In genomic region chr2:9260411-9261037, GRCh38 we compare ENCODE assay signal across 14 cellular contexts. TPM values are rescaled to one million over a fixed set of nuclear protein-coding genes. Genes with fewer than 3 reads are reported as not detected.
A peak's percentile ranks its signal among the peaks of the same experiment; 100 is the strongest.
DNase-seq lines count a peak whose midpoint lies in the region; ATAC-seq and TF ChIP-seq lines count a peak whose summit lies in the region.
"Had no signal": no experiment of that assay in that cellular context is flagged by ENCODE, and none has a peak within 500 bp of the region (broad histone marks: within the 10 kb centered on the region; RNA-seq: fewer than 3 reads in every experiment).

No MANE protein-coding gene starts in this region.

- intact Hi-C loops in IMR-90 (cut with micrococcal nuclease) (no loop called here), stomach (cut with DNase I; ENCODE audit: low total_unique reads) (no loop called here)

- H3K27me3 ChIP-seq in IMR-90 (ENCODE audit: control insufficient read depth, insufficient read depth, low read length): no peaks in the 10 kb centered on the region
- no peaks in the 10 kb centered on the region for H3K27me3 ChIP-seq in liver (ENCODE audit: control insufficient read depth in 4 of 4, insufficient read depth in 4 of 4, low read length in 3 of 4)
- no peaks in the 10 kb centered on the region for H3K27me3 ChIP-seq in stomach
- H3K27me3 ChIP-seq in neuronal stem cell (ENCODE audit: control insufficient read depth in 3 of 3, insufficient read depth in 3 of 3, low read depth in 1 of 3, low read length in 3 of 3): no peaks in the 10 kb centered on the region

- H3K23ac ChIP-seq in IMR-90 (ENCODE audit: low read depth, low read length) (peak overlapping the region; percentile 64; the same call in 1 of the 2 replicates), neuronal stem cell (ENCODE audit: low read depth, low read length, poor library complexity) (no peak overlapping the region)

- no peak overlapping the region for H3K4me3 ChIP-seq in IMR-90 (ENCODE audit: insufficient read depth, low read depth, low read length)
- H3K4me3 ChIP-seq in liver (ENCODE audit: low read depth in 1 of 3, low read length in 3 of 3): no peak overlapping the region
- H3K4me3 ChIP-seq in stomach: no peak overlapping the region
- no peak overlapping the region for H3K4me3 ChIP-seq in neuronal stem cell (ENCODE audit: low read length in 2 of 2)
- H3K4me3 ChIP-seq: smooth muscle cell had no signal

- POLR2A ChIA-PET in IMR-90 (lab: Charles Lee; ENCODE audit: unreplicated experiment): no interaction called here

- TF ChIP-seq CTCF in IMR-90 (conservative IDR thresholded peaks at IDR 0.05; ENCODE audit: low read depth, low read length) (no peak), liver (IDR thresholded peaks at IDR 0.05; ENCODE audit: low read depth, low read length, missing input control) (no peak), stomach (IDR thresholded peaks at IDR 0.05) (no peak)

- H3K36me3 ChIP-seq in IMR-90 (ENCODE audit: control insufficient read depth, insufficient read depth, low read length): no peaks in the 10 kb centered on the region
- no peaks in the 10 kb centered on the region for H3K36me3 ChIP-seq in liver (ENCODE audit: control insufficient read depth in 4 of 4, insufficient read depth in 3 of 4, low read depth in 1 of 4, low read length in 3 of 4)
- H3K36me3 ChIP-seq in stomach: no peaks in the 10 kb centered on the region
- no peaks in the 10 kb centered on the region for H3K36me3 ChIP-seq in neuronal stem cell (replicated peaks in 1 of 2; ENCODE audit: control insufficient read depth in 2 of 2, insufficient read depth in 2 of 2, low read length in 2 of 2)

- DNase-seq in IMR-90 (no peak), dermis blood vessel endothelial cell (peak; percentile 58), stomach (no peak), ACHN (no peak), neuronal stem cell (ENCODE audit: low spot score) (no peak), NCI-H748 (lab: John Stamatoyannopoulos, UW; ENCODE audit: unreplicated experiment) (no peak)
- DNase-seq: activated naive CD4-positive, alpha-beta T cell treated with anti-CD3 and anti-CD28 coated beads, Interleukin-2, amount 50 U/mL, for 16 hours; CD4-positive, alpha-beta memory T cell; erythroblast; NCI-H2171; SHP77 treated with DMSO at 0.1 percent for 48 hours had no signal

- no peak overlapping the region for H2BK5ac ChIP-seq in IMR-90 (ENCODE audit: low read depth, low read length, poor library complexity, severe bottlenecking)
- H2BK5ac ChIP-seq in neuronal stem cell (ENCODE audit: low read length): no peak overlapping the region

- no peak for ATAC-seq in IMR-90 (ENCODE audit: low read depth)
- no peak for ATAC-seq in GM19452 (IDR thresholded peaks at IDR 0.05; ENCODE audit: unreplicated experiment)

- no peak overlapping the region for H2BK20ac ChIP-seq in IMR-90 (ENCODE audit: low read depth, low read length)

- dilution Hi-C loops in IMR-90 (cut with HindIII; ENCODE audit: low sequenced_read_pairs, unreplicated experiment): no loop called here

- H3K4me1 ChIP-seq in IMR-90 (ENCODE audit: control insufficient read depth, insufficient read depth, low read length): peaks cover 49% of the 10 kb centered on the region
- peaks cover 0 to 9% (median 1%) of the 10 kb centered on the region in 4 donors for H3K4me1 ChIP-seq in liver (ENCODE audit: control insufficient read depth in 4 of 4, insufficient read depth in 4 of 4, low read length in 3 of 4)
- peaks cover 57 to 95% (median 75%) of the 10 kb centered on the region in 4 donors for H3K4me1 ChIP-seq in stomach
- H3K4me1 ChIP-seq in neuronal stem cell (ENCODE audit: control insufficient read depth in 2 of 2, insufficient read depth in 1 of 2, low read depth in 1 of 2, low read length in 2 of 2): peaks cover 21 to 48% of the 10 kb centered on the region in 2 donors

- H3K14ac ChIP-seq in IMR-90 (replicated peaks; ENCODE audit: low read depth, low read length) (peak overlapping the region; percentile 36), neuronal stem cell (ENCODE audit: low read length) (no peak overlapping the region)

- in situ Hi-C loops in IMR-90 (cut with MboI; ENCODE audit: low sequenced_read_pairs) (no loop called here), ACHN (cut with HindIII; ENCODE audit: low pct_ligation_motif_present, low pct_unique_long_range_greater_than_20kb, low sequenced_read_pairs) (no loop called here)

- TF ChIP-seq EP300 in stomach (IDR thresholded peaks at IDR 0.05): no peak

- H4K8ac ChIP-seq in IMR-90 (ENCODE audit: low read depth in 2 of 2, low read length in 2 of 2) (peak overlapping the region in 1 of 2 experiments; percentile 50; a peak in 1 of 4 replicates), neuronal stem cell (ENCODE audit: low read depth, low read length) (no peak overlapping the region)

- TF ChIP-seq RAD21 in IMR-90 (IDR thresholded peaks at IDR 0.05; ENCODE audit: low read length) (no peak), liver (IDR thresholded peaks at IDR 0.05) (no peak)

- no peak overlapping the region for H3K56ac ChIP-seq in IMR-90 (ENCODE audit: extremely low read depth, insufficient read depth, low read length)

- peaks cover 29% of the 10 kb centered on the region for H3K9me1 ChIP-seq in IMR-90 (ENCODE audit: insufficient read depth, low read length)

- H3K18ac ChIP-seq in IMR-90 (ENCODE audit: low read depth, low read length) (peak overlapping the region; percentile 16; the same call in 1 of the 2 replicates), neuronal stem cell (ENCODE audit: low read length) (no peak overlapping the region)

- H2BK120ac ChIP-seq in IMR-90 (ENCODE audit: low read depth, low read length) (no peak overlapping the region), neuronal stem cell (ENCODE audit: low read depth, low read length) (no peak overlapping the region)

- no peak overlapping the region for H4K5ac ChIP-seq in IMR-90 (ENCODE audit: low read depth, low read length)

- H2AK5ac ChIP-seq in IMR-90 (ENCODE audit: low read depth, low read length): peak overlapping the region; percentile 43; the same call in 1 of the 2 replicates
- H2AK5ac ChIP-seq in neuronal stem cell (ENCODE audit: low read depth, low read length): no peak overlapping the region

- H2AK9ac ChIP-seq in IMR-90 (replicated peaks; ENCODE audit: low read depth, low read length, poor library complexity): peak overlapping the region; percentile 7

- WGBS in IMR-90 (ENCODE audit: extremely low coverage in 2 of 2, insufficient read length in 1 of 2), 2 experiments: 94% methylated on average over 3 of the region's 7 CpGs; no CpG with 5 or more reads in 1 of the 2 experiments
- WGBS in liver: 75% methylated on average over 7 of the region's 7 CpGs
- 62 to 76% (median 70%) methylated on average over 7 of the region's 7 CpGs for WGBS in stomach, 5 donors
- WGBS in neuronal stem cell (ENCODE audit: extremely low coverage in 2 of 2, insufficient read length in 2 of 2, insufficient replicate concordance in 1 of 2), 2 donors: no CpG with 5 or more reads among the region's 7 CpGs

- H3K9ac ChIP-seq in IMR-90 (ENCODE audit: low read depth, low read length) (no peak overlapping the region), liver (ENCODE audit: low read depth in 1 of 2, low read length in 2 of 2) (no peak overlapping the region), neuronal stem cell (ENCODE audit: low read depth, low read length, poor library complexity) (no peak overlapping the region)

- H2BK12ac ChIP-seq in neuronal stem cell (ENCODE audit: low read length): no peak overlapping the region

- H3K4ac ChIP-seq in IMR-90 (ENCODE audit: low read depth, low read length) (0 out of 2 replicates have a peak overlapping the region, but pooled peaks have one; percentile 44), neuronal stem cell (ENCODE audit: low read length) (no peak overlapping the region)

- H2AFZ ChIP-seq in IMR-90 (replicated peaks; ENCODE audit: low read length, poor library complexity) (no peak overlapping the region), neuronal stem cell (ENCODE audit: low read length) (no peak overlapping the region)

- H3K4me2 ChIP-seq in IMR-90 (ENCODE audit: low read depth, low read length) (no peak overlapping the region), neuronal stem cell (ENCODE audit: insufficient read depth, low read length, poor library complexity, severe bottlenecking) (no peak overlapping the region)
- H3K4me2 ChIP-seq: smooth muscle cell had no signal

- H4K91ac ChIP-seq in IMR-90 (ENCODE audit: insufficient read depth, low read depth, low read length) (no peak overlapping the region), neuronal stem cell (ENCODE audit: low read depth, low read length, poor library complexity) (no peak overlapping the region)

- CTCF ChIA-PET in IMR-90 (lab: Yijun Ruan, JAX): interaction anchor here (0.8 kb wide), 1 partner anchor 110 kb away, joined by 3 read pairs; no protein-coding TSS in a partner anchor

- H3K27ac ChIP-seq in IMR-90 (ENCODE audit: insufficient read depth, low read length): no peak overlapping the region
- H3K27ac ChIP-seq in liver (ENCODE audit: low read depth in 1 of 2, low read length in 2 of 2): peak overlapping the region in 1 of 2 donors; percentile 19
- peak overlapping the region; percentile 12 to 80 (median 65) for H3K27ac ChIP-seq in stomach
- no peak overlapping the region for H3K27ac ChIP-seq in neuronal stem cell (replicated peaks; ENCODE audit: low read length)

- no peak overlapping the region for H2BK15ac ChIP-seq in IMR-90 (ENCODE audit: low read depth, low read length)
- no peak overlapping the region for H2BK15ac ChIP-seq in neuronal stem cell (ENCODE audit: low read length)

- BruUV-seq in IMR-90 (replicated peaks; lab: Mats Ljungman, UMichigan): no TSS peak

- TF ChIP-seq POLR2A in IMR-90 (IDR thresholded peaks at IDR 0.05; ENCODE audit: low read depth, low read length) (no peak), stomach (IDR thresholded peaks at IDR 0.05) (no peak)

- H3K9me3 ChIP-seq in IMR-90 (ENCODE audit: control insufficient read depth, insufficient read depth, low read length) (no peaks in the 10 kb centered on the region), liver (ENCODE audit: control insufficient read depth in 4 of 4, low read length in 3 of 4) (no peaks in the 10 kb centered on the region), stomach (no peaks in the 10 kb centered on the region), neuronal stem cell (replicated peaks in 1 of 2; ENCODE audit: control insufficient read depth in 2 of 2, insufficient read depth in 1 of 2, low read depth in 1 of 2, low read length in 2 of 2) (no peaks in the 10 kb centered on the region)

- H3K79me1 ChIP-seq in IMR-90 (ENCODE audit: low read depth in 1 of 2, low read length in 2 of 2): peaks cover 29 to 95% of the 10 kb centered on the region in 2 experiments
- H3K79me1 ChIP-seq in neuronal stem cell (ENCODE audit: low read depth, low read length): peaks cover 7% of the 10 kb centered on the region

- H4K20me1 ChIP-seq in IMR-90 (ENCODE audit: insufficient read depth, low read length): peaks cover 64% of the 10 kb centered on the region

RNA-seq across cellular contexts. Expression of gene ASAP2, which starts 53.9 kb away (rescaled TPM):
- total RNA-seq in IMR-90 (2012; rRNA removed): 19.7 and 26.9 TPM in 2 replicates
- polyA plus RNA-seq in IMR-90 (2012; rRNA removed): 25.0 and 28.1 TPM in 2 replicates
- polyA plus RNA-seq in IMR-90 (2012; cell fraction: cytosol; rRNA removed): 10.0 and 11.4 TPM in 2 replicates
- polyA plus RNA-seq in IMR-90 (2012; cell fraction: nucleus; rRNA removed; ENCODE audit: low replicate concordance): 23.8 and 56.1 TPM in 2 replicates
- total RNA-seq in dermis blood vessel endothelial cell: 58.0 and 59.6 TPM in 2 replicates
- total RNA-seq in liver: 1 to 10 TPM; 3.5 to 5.9 TPM
- polyA plus RNA-seq in liver: 1 to 10 TPM in 1 of 2 donors, under 1 TPM in 1; 0.36 to 1.6 TPM
- total RNA-seq in stomach: 10 to 100 TPM; 32.1 to 55.4 (median 37.1) TPM
- polyA plus RNA-seq in stomach: 10 to 100 TPM in 1 of 3 donors, 1 to 10 TPM in 2; 9.7 to 25.1 (median 9.8) TPM
- polyA plus RNA-seq in neuronal stem cell (2013, experiment 1 of 2): 24.8 TPM
- 26.3 TPM for polyA plus RNA-seq in neuronal stem cell (2013, experiment 2 of 2)
- total RNA-seq: CD4-positive, alpha-beta memory T cell had no signal
- polyA plus RNA-seq: CD4-positive, alpha-beta memory T cell had no signal

Comparison
In these comparisons a context has a peak if more than half of its experiments do, and no peak if none do; other contexts are left out.
1. H3K27ac ChIP-seq: peak in stomach (5 of 5); none in IMR-90 (single experiment) and neuronal stem cell (single experiment).